In genomic region chr10:79046991-79047874, GRCh38 we compare ENCODE assay signal across 12 cellular contexts. TPM values are rescaled to one million over a fixed set of nuclear protein-coding genes. Genes with fewer than 3 reads are reported as not detected.
A peak's percentile ranks its signal among the peaks of the same experiment; 100 is the strongest.
DNase-seq lines count a peak whose midpoint lies in the region; ATAC-seq and TF ChIP-seq lines count a peak whose summit lies in the region.
"Had no signal": no experiment of that assay in that cellular context is flagged by ENCODE, and none has a peak within 500 bp of the region (broad histone marks: within the 10 kb centered on the region; RNA-seq: fewer than 3 reads in every experiment).

No MANE protein-coding gene starts in this region.

- H3K9me3 ChIP-seq in CD4-positive, alpha-beta T cell (ENCODE audit: control insufficient read depth, low read length) = no peaks in the 10 kb centered on the region
- H3K9me3 ChIP-seq in Panc1 (ENCODE audit: control insufficient read depth, insufficient read depth, low read depth, low read length) = no peaks in the 10 kb centered on the region
- no peaks in the 10 kb centered on the region for H3K9me3 ChIP-seq in osteoblast (ENCODE audit: low read depth, low read length)
- H3K9me3 ChIP-seq: body of pancreas had no signal

- no peaks in the 10 kb centered on the region for H3K79me2 ChIP-seq in osteoblast (ENCODE audit: insufficient read depth, low read length)

- POLR2A ChIA-PET in CD4-positive, alpha-beta T cell (lab: Charles Lee) = interaction anchor here (0.7 to 2.7 kb wide), 4 partner anchors 20 to 86 kb away, joined by 3 to 27 read pairs (median 3); partner anchors contain the start of gene ZMIZ1
- POLR2A ChIA-PET in Panc1 (lab: Charles Lee) = no interaction called here

- H3K27me3 ChIP-seq in CD4-positive, alpha-beta T cell (ENCODE audit: control insufficient read depth, insufficient read depth, low read length) = no peaks in the 10 kb centered on the region
- peaks cover 7% of the 10 kb centered on the region for H3K27me3 ChIP-seq in Panc1 (ENCODE audit: control insufficient read depth, insufficient read depth, low read length)
- peaks cover 14% of the 10 kb centered on the region for H3K27me3 ChIP-seq in osteoblast (ENCODE audit: insufficient read depth, low read length)
- H3K27me3 ChIP-seq: body of pancreas had no signal

- H4K20me1 ChIP-seq in osteoblast (ENCODE audit: insufficient read depth, low read length) = no peaks in the 10 kb centered on the region

- H3K36me3 ChIP-seq in Panc1 (ENCODE audit: control insufficient read depth, insufficient read depth, low read length) (no peaks in the 10 kb centered on the region), osteoblast (ENCODE audit: insufficient read depth, low read length) (no peaks in the 10 kb centered on the region)

- no peaks in the 10 kb centered on the region for H3K27me3 Mint-ChIP-seq in CD4-positive, alpha-beta T cell

- BruUV-seq in Panc1 (replicated peaks; lab: Mats Ljungman, UMichigan) = no TSS peak

- peak overlapping the region; percentile 81 for H3K27ac ChIP-seq in CD4-positive, alpha-beta T cell (ENCODE audit: low read depth, low read length)
- H3K27ac ChIP-seq in Panc1 (ENCODE audit: low read length) (no peak overlapping the region), osteoblast (ENCODE audit: low read depth, low read length) (no peak overlapping the region)

- in situ Hi-C loops in Panc1 (cut with HindIII; ENCODE audit: low pct_unique_long_range_greater_than_20kb, low sequenced_read_pairs) = no loop called here

- ATAC-seq in CD4-positive, alpha-beta T cell (ENCODE audit: poor library complexity) = no peak
- peak; percentile 34; the same call in 1 of the 2 replicates for ATAC-seq in Panc1
- ATAC-seq in GM21528 (IDR thresholded peaks at IDR 0.05; ENCODE audit: low FRiP score, unreplicated experiment) = no peak
- ATAC-seq in HG03565 (IDR thresholded peaks at IDR 0.05; ENCODE audit: unreplicated experiment) = no peak
- ATAC-seq: GM23338 had no signal

- peak overlapping the region; percentile 44 for H3K4me3 Mint-ChIP-seq in CD4-positive, alpha-beta T cell
- H3K4me3 Mint-ChIP-seq: GM23338 had no signal

- intact Hi-C loops in CD4-positive, alpha-beta T cell (cut with DNase I, micrococcal nuclease) = no loop called here
- intact Hi-C loops in Panc1 (cut with micrococcal nuclease; ENCODE audit: unreplicated experiment) = no loop called here

- H3K36me3 Mint-ChIP-seq in CD4-positive, alpha-beta T cell (ENCODE audit: low read depth) = no peaks in the 10 kb centered on the region

- H3K27ac Mint-ChIP-seq in CD4-positive, alpha-beta T cell = peak overlapping the region; percentile 86
- H3K27ac Mint-ChIP-seq: GM23338 had no signal

- CTCF ChIA-PET in CD4-positive, alpha-beta T cell (lab: Charles Lee) = no interaction called here
- CTCF ChIA-PET in Panc1 (lab: Charles Lee) = interaction anchor here (0.5 kb wide), 1 partner anchor 18 kb away, joined by 3 read pairs; no protein-coding TSS in a partner anchor

- DNase-seq in CD4-positive, alpha-beta T cell = no peak
- DNase-seq in Panc1 (ENCODE audit: low read depth, low spot score) (no peak), erythroblast (lab: John Stamatoyannopoulos, UW) (peak; percentile 47 to 53), osteoblast (ENCODE audit: insufficient read length, low spot score, missing footprints) (peak; percentile 43), T-helper 9 cell (no peak), DMS 273 treated with DMSO at 0.1 percent for 48 hours (lab: John Stamatoyannopoulos, UW) (no peak)
- DNase-seq: NCI-H1436, retina had no signal

- peaks cover 8% of the 10 kb centered on the region for H3K4me1 ChIP-seq in Panc1 (ENCODE audit: control insufficient read depth, insufficient read depth, low read length)
- H3K4me1 ChIP-seq in osteoblast (ENCODE audit: insufficient read depth, low read length) = peaks cover 15% of the 10 kb centered on the region

- peaks cover 4% of the 10 kb centered on the region for H3K9me3 Mint-ChIP-seq in CD4-positive, alpha-beta T cell
- H3K9me3 Mint-ChIP-seq: GM23338 had no signal

- TF ChIP-seq POLR2A in erythroblast (IDR thresholded peaks at IDR 0.05; ENCODE audit: low read length) = no peak

- H2AFZ ChIP-seq in osteoblast (ENCODE audit: low read length) = no peak overlapping the region
- H2AFZ ChIP-seq: GM23338 had no signal

- H3K4me3 ChIP-seq in Panc1 (ENCODE audit: low read depth in 2 of 2, low read length in 2 of 2) (no peak overlapping the region), osteoblast (ENCODE audit: insufficient read depth, low read length) (no peak overlapping the region)
- H3K4me3 ChIP-seq: body of pancreas, GM23338 had no signal

- no peak overlapping the region for H3K4me2 ChIP-seq in osteoblast (ENCODE audit: insufficient read depth, low read length)
- H3K4me2 ChIP-seq: GM23338 had no signal

- TF ChIP-seq CTCF in CD4-positive, alpha-beta T cell (IDR thresholded peaks at IDR 0.05) = no peak
- TF ChIP-seq CTCF in Panc1 (IDR thresholded peaks at IDR 0.05) (no peak), osteoblast (IDR thresholded peaks at IDR 0.05; ENCODE audit: extremely low read depth, low read depth, low read length) (no peak)

- peaks cover 94% of the 10 kb centered on the region for H3K4me1 Mint-ChIP-seq in CD4-positive, alpha-beta T cell (ENCODE audit: low read depth)

RNA-seq across cellular contexts. Expression of gene ZMIZ1, which starts 21.5 kb away (rescaled TPM):
- 10 to 100 TPM; 14.6 to 15.5 TPM for total RNA-seq in CD4-positive, alpha-beta T cell
- total RNA-seq in Panc1 (2021; ENCODE audit: unreplicated experiment) = 34.2 TPM
- polyA plus RNA-seq in Panc1 (2012; ENCODE audit: insufficient read length) = 29.1 TPM
- 40.9 and 50.4 TPM in 2 replicates for total RNA-seq in osteoblast

Comparison
In these comparisons a context has a peak if more than half of its experiments do, and no peak if none do; other contexts are left out.
1. DNase-seq: peak in erythroblast (2 of 2) and osteoblast (single experiment); none in CD4-positive, alpha-beta T cell (0 of 10), Panc1 (single experiment), T-helper 9 cell (single experiment) and DMS 273 treated with DMSO at 0.1 percent for 48 hours (single experiment).